23 cellular contexts compared by ENCODE assay signal in genomic region chr9:137136926-137137607, GRCh38. TPM values are rescaled to one million over a fixed set of nuclear protein-coding genes. Genes with fewer than 3 reads are reported as not detected.
"Had no signal": no experiment of that assay in that cellular context is flagged by ENCODE, and none has a peak within 500 bp of the region (broad histone marks: within the 10 kb centered on the region; RNA-seq: fewer than 3 reads in every experiment).

No MANE protein-coding gene starts in this region.

- ATAC-seq: activated CD4-positive, CD25-positive, alpha-beta regulatory T cell treated with anti-CD3 and anti-CD28 coated beads, Interleukin-2, amount 50 U/mL, for 24 hours; left ventricle myocardium superior; natural killer cell had no signal

- H3K36me3 Mint-ChIP-seq: activated naive CD8-positive, alpha-beta T cell treated with anti-CD3 and anti-CD28 coated beads for 36 hours; memory B cell; natural killer cell had no signal

- DNase-seq: activated naive CD8-positive, alpha-beta T cell treated with anti-CD3 and anti-CD28 coated beads for 36 hours; central memory CD4-positive, alpha-beta T cell; cortex of kidney; effector CD4-positive, alpha-beta T cell; esophagus squamous epithelium; left ventricle myocardium superior; natural killer cell; small intestine; stimulated activated CD4-positive, alpha-beta T cell treated with anti-CD3 and anti-CD28 coated beads, Interleukin-4, amount 100 ng/mL, for 4 hours; stimulated activated CD8-positive, alpha-beta memory T cell treated with anti-CD3 and anti-CD28 coated beads, Interleukin-4, amount 100 ng/mL, for 48 hours; stimulated activated naive CD4-positive, alpha-beta T cell treated with Interleukin-2 at 50 U/mL for 16 hours had no signal

- H3K4me3 ChIP-seq: esophagus squamous epithelium, right atrium auricular region, transverse colon had no signal

- H3K36me3 ChIP-seq: esophagus squamous epithelium, neutrophil, right atrium auricular region, transverse colon had no signal

- H3K27ac ChIP-seq: esophagus squamous epithelium, neutrophil, right atrium auricular region, transverse colon had no signal

- H3K9me3 Mint-ChIP-seq: activated naive CD8-positive, alpha-beta T cell treated with anti-CD3 and anti-CD28 coated beads for 36 hours; activated T-helper 1 cell treated with anti-CD3 and anti-CD28 coated beads, Interleukin-12 subunit alpha, Interleukin-12 subunit beta, Interleukin-2, Interleukin-4 antibody, amounts not matched to agents 30 ng/mL and 10 ng/mL and 1 ng/mL, durations not matched to agents 14 hours and 24 hours and 36 hours; memory B cell; natural killer cell had no signal

- H3K4me3 Mint-ChIP-seq: activated naive CD8-positive, alpha-beta T cell treated with anti-CD3 and anti-CD28 coated beads for 36 hours; activated T-helper 1 cell treated with anti-CD3 and anti-CD28 coated beads, Interleukin-12 subunit alpha, Interleukin-12 subunit beta, Interleukin-2, Interleukin-4 antibody, amounts not matched to agents 30 ng/mL and 10 ng/mL and 1 ng/mL, durations not matched to agents 14 hours and 24 hours and 36 hours; memory B cell; natural killer cell had no signal

- H3K9me3 ChIP-seq: esophagus squamous epithelium, neutrophil, right atrium auricular region, transverse colon had no signal

- H3K27ac Mint-ChIP-seq: activated naive CD8-positive, alpha-beta T cell treated with anti-CD3 and anti-CD28 coated beads for 36 hours; activated T-helper 1 cell treated with anti-CD3 and anti-CD28 coated beads, Interleukin-12 subunit alpha, Interleukin-12 subunit beta, Interleukin-2, Interleukin-4 antibody, amounts not matched to agents 30 ng/mL and 10 ng/mL and 1 ng/mL, durations not matched to agents 14 hours and 24 hours and 36 hours; memory B cell; natural killer cell had no signal

RNA-seq across cellular contexts. Expression of gene GRIN1, which starts 1.9 kb away (rescaled TPM):
- total RNA-seq: activated naive CD8-positive, alpha-beta T cell treated with anti-CD3 and anti-CD28 coated beads for 36 hours; endothelial cell of umbilical vein; fibroblast of villous mesenchyme; glomerular endothelial cell; left ventricle myocardium superior; natural killer cell; right atrium auricular region had no signal
- polyA plus RNA-seq: endothelial cell of umbilical vein had no signal

RNA-seq across cellular contexts. Expression of gene LRRC26, which starts 32.8 kb away (rescaled TPM):
- total RNA-seq: activated CD8-positive, alpha-beta memory T cell treated with anti-CD3 and anti-CD28 coated beads for 36 hours; activated naive CD8-positive, alpha-beta T cell treated with anti-CD3 and anti-CD28 coated beads for 36 hours; endothelial cell of umbilical vein; fibroblast of villous mesenchyme; glomerular endothelial cell; kidney epithelial cell; left ventricle myocardium superior; natural killer cell; right atrium auricular region had no signal

RNA-seq across cellular contexts. Expression of gene TMEM210, which starts 34.8 kb away (rescaled TPM):
- total RNA-seq: activated CD8-positive, alpha-beta memory T cell treated with anti-CD3 and anti-CD28 coated beads for 36 hours; activated naive CD8-positive, alpha-beta T cell treated with anti-CD3 and anti-CD28 coated beads for 36 hours; activated T-helper 1 cell treated with anti-CD3 and anti-CD28 coated beads, Interleukin-12 subunit alpha, Interleukin-12 subunit beta, Interleukin-2, Interleukin-4 antibody, amounts not matched to agents 30 ng/mL and 10 ng/mL and 1 ng/mL, durations not matched to agents 14 hours and 24 hours and 36 hours; endothelial cell of umbilical vein; esophagus squamous epithelium; fibroblast of villous mesenchyme; glomerular endothelial cell; kidney epithelial cell; left ventricle myocardium superior; mucosa of gallbladder; natural killer cell; right atrium auricular region; transverse colon had no signal
- polyA plus RNA-seq: endothelial cell of umbilical vein, small intestine had no signal
